In the genomic region with DNA sequence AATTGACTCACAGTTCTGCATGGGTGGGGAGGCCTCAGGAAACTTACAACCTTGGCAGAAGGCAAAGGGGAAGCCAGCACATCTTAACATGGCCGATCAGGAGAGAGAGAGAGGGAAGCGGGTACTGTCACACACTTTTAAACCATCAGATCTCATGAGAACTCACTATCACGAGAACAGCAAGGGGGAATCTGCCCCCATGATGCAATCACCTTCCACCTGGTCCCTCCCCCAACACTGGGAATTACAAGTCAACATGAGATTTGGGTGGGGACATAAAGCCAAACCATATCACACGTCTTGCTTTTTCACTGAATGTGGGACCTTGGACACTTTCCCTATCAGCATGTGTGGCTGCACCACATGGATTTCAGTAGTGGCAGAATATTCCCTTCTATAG, we compare ENCODE assay signal across 6 cellular contexts. TPM values are rescaled to one million over a fixed set of nuclear protein-coding genes. Genes with fewer than 3 reads are reported as not detected.
"Had no signal": no experiment of that assay in that cellular context is flagged by ENCODE, and none has a peak within 500 bp of the region (broad histone marks: within the 10 kb centered on the region; RNA-seq: fewer than 3 reads in every experiment).

No MANE protein-coding gene starts in this region.

- ATAC-seq: GM23338 had no signal

- H2AFZ ChIP-seq: GM23338 had no signal

- H3K4me2 ChIP-seq: GM23338 had no signal

- H3K4me3 ChIP-seq: GM23338 had no signal

- DNase-seq: H9, HCEC 1CT had no signal

- FAIRE-seq: H1, H54 had no signal

RNA-seq across cellular contexts. Expression of a gene that starts 9.0 kb away (rescaled TPM):
- polyA plus RNA-seq: IgD-negative memory B cell had no signal
